1 cellular context compared by ENCODE assay signal in the genomic region with DNA sequence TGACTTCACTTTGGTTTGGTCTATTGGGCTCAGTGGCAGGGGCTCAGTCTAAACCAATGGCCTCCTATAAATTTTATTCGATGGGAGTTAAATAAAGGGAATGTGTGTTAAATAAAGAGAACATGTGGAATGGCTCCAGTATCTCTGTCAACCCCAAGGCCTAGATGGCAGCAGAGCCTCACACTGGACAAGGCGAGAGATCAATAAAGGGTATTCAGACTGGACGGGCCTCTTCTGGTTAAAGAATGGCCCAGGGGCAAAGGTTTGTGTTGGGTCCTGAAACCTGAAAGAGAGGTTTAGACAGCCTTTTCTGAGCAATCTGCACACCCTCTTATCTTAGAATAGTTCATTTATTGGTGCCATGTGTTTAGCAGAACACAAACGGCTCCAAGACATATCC.
TF ChIP-seq lines count a peak whose summit lies in the region.

No MANE protein-coding gene starts in this region.

TF ChIP-seq in HepG2, 621 proteins besides CTCF, POLR2A, EP300 and RAD21:
- TF ChIP-seq STAG1 (CRISPR knock-in tag; IDR thresholded peaks at IDR 0.05), result peak; percentile 51
- TF ChIP-seq GFI1 (CRISPR knock-in tag; IDR thresholded peaks at IDR 0.05; ENCODE audit: borderline replicate concordance), result no peak
- TF ChIP-seq GATAD2A (CRISPR knock-in tag; IDR thresholded peaks at IDR 0.05), result no peak
- no peak for TF ChIP-seq ZKSCAN8 (CRISPR knock-in tag; IDR thresholded peaks at IDR 0.05; ENCODE audit: borderline replicate concordance)
- no peak for TF ChIP-seq ZSCAN30 (CRISPR knock-in tag; IDR thresholded peaks at IDR 0.05)
- TF ChIP-seq PRDM15 (CRISPR knock-in tag; IDR thresholded peaks at IDR 0.05), result no peak
- TF ChIP-seq, protein P1, sequence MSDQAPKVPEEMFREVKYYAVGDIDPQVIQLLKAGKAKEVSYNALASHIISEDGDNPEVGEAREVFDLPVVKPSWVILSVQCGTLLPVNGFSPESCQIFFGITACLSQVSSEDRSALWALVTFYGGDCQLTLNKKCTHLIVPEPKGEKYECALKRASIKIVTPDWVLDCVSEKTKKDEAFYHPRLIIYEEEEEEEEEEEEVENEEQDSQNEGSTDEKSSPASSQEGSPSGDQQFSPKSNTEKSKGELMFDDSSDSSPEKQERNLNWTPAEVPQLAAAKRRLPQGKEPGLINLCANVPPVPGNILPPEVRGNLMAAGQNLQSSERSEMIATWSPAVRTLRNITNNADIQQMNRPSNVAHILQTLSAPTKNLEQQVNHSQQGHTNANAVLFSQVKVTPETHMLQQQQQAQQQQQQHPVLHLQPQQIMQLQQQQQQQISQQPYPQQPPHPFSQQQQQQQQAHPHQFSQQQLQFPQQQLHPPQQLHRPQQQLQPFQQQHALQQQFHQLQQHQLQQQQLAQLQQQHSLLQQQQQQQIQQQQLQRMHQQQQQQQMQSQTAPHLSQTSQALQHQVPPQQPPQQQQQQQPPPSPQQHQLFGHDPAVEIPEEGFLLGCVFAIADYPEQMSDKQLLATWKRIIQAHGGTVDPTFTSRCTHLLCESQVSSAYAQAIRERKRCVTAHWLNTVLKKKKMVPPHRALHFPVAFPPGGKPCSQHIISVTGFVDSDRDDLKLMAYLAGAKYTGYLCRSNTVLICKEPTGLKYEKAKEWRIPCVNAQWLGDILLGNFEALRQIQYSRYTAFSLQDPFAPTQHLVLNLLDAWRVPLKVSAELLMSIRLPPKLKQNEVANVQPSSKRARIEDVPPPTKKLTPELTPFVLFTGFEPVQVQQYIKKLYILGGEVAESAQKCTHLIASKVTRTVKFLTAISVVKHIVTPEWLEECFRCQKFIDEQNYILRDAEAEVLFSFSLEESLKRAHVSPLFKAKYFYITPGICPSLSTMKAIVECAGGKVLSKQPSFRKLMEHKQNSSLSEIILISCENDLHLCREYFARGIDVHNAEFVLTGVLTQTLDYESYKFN (CRISPR knock-in tag; conservative IDR thresholded peaks at IDR 0.05), result 0 out of 2 replicates have a peak, but pooled peaks have one; percentile 16
- no peak for TF ChIP-seq AGO1 (IDR thresholded peaks at IDR 0.05; ENCODE audit: low read depth, low read length, poor library complexity, severe bottlenecking)
- 0 out of 2 replicates have a peak, but pooled peaks have one; percentile 38 for TF ChIP-seq ZBED4 (CRISPR knock-in tag; IDR thresholded peaks at IDR 0.05; ENCODE audit: borderline replicate concordance)
- TF ChIP-seq, protein P2, sequence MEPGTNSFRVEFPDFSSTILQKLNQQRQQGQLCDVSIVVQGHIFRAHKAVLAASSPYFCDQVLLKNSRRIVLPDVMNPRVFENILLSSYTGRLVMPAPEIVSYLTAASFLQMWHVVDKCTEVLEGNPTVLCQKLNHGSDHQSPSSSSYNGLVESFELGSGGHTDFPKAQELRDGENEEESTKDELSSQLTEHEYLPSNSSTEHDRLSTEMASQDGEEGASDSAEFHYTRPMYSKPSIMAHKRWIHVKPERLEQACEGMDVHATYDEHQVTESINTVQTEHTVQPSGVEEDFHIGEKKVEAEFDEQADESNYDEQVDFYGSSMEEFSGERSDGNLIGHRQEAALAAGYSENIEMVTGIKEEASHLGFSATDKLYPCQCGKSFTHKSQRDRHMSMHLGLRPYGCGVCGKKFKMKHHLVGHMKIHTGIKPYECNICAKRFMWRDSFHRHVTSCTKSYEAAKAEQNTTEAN (CRISPR knock-in tag; conservative IDR thresholded peaks at IDR 0.05), result no peak
- TF ChIP-seq ONECUT2 (CRISPR knock-in tag; IDR thresholded peaks at IDR 0.05), result peak; percentile 76
- no peak for TF ChIP-seq ZNF776 (CRISPR knock-in tag; IDR thresholded peaks at IDR 0.05)
- TF ChIP-seq RBM39 (IDR thresholded peaks at IDR 0.05; ENCODE audit: low read depth, low read length, poor library complexity, severe bottlenecking), result no peak
- TF ChIP-seq ZNF775 (CRISPR knock-in tag; IDR thresholded peaks at IDR 0.05; ENCODE audit: borderline replicate concordance), result no peak
- no peak for TF ChIP-seq ZNF782 (CRISPR knock-in tag; IDR thresholded peaks at IDR 0.05; ENCODE audit: borderline replicate concordance)
- TF ChIP-seq ZKSCAN5 (CRISPR knock-in tag; IDR thresholded peaks at IDR 0.05), result no peak
- TF ChIP-seq ZNF619 (CRISPR knock-in tag; IDR thresholded peaks at IDR 0.05), result no peak
- no peak for TF ChIP-seq SOX6 (IDR thresholded peaks at IDR 0.05)
- no peak for TF ChIP-seq SOX6 (CRISPR knock-in tag; IDR thresholded peaks at IDR 0.05)
- no peak for TF ChIP-seq RARA (CRISPR knock-in tag; IDR thresholded peaks at IDR 0.05)
- no peak for TF ChIP-seq ZNF224 (CRISPR knock-in tag; IDR thresholded peaks at IDR 0.05)
- no peak for TF ChIP-seq ZNF3 (CRISPR knock-in tag; IDR thresholded peaks at IDR 0.05)
- TF ChIP-seq FOXK2 (IDR thresholded peaks at IDR 0.05), result no peak
- TF ChIP-seq ZNF468 (CRISPR knock-in tag; IDR thresholded peaks at IDR 0.05), result no peak
- no peak for TF ChIP-seq DMAP1 (CRISPR knock-in tag; IDR thresholded peaks at IDR 0.05)
- TF ChIP-seq JUNB (CRISPR knock-in tag; IDR thresholded peaks at IDR 0.05; ENCODE audit: borderline replicate concordance), result no peak
- peak; percentile 33; the same call in 1 of the 2 replicates for TF ChIP-seq SMC3 (IDR thresholded peaks at IDR 0.05; ENCODE audit: low read length)
- TF ChIP-seq KDM2A (CRISPR knock-in tag; IDR thresholded peaks at IDR 0.05; ENCODE audit: borderline replicate concordance, low read depth), result no peak
- TF ChIP-seq ZBTB42 (CRISPR knock-in tag; IDR thresholded peaks at IDR 0.05), result no peak
